In the genomic region with DNA sequence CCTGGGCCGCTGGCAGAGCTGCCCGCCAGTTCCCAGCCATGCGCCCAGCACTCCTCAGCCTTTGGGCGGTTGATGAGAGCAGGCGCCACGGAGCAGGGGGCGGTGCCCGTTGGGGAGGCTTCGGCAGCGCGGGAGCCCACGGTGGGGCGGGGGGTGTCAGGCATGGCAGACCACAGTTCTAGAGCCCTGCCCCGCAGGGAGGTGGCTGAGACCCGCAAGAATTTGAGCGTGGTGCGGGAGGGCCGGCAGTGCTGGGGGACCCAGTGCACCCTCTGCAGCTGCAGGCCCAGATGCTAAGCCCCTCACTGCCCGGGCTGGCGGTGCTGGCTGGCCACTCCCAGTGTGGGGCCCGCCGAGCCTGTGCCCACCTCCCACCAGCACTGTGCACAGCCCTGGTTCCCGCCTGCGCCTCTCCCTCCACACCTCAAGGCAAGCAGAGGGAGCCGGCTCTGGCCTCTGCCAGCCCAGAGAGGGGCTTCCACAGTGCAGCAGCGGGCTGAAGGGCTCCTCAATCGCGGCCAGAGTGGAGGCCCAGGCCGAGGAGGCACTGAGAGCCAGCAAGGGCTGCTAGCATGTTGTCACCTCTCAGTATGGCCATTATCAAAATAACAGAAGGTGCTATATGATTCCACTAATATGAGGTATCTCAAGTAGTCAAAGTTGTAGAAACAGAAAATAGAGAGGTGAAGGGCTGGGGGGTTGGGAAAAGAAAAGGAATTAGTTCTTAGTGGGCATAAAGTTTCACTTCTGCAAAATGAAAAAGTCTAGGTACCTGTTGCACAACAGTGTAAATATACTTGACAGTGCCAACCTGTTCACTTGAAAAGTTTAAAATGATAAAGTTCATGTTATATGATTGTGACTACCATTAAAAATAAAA, we compare ENCODE assay signal across 1 cellular context.
TF ChIP-seq lines count a peak whose summit lies in the region.

No MANE protein-coding gene starts in this region.

TF ChIP-seq in HepG2, 621 proteins besides CTCF, POLR2A, EP300 and RAD21:
- TF ChIP-seq ZNF552 (CRISPR knock-in tag; IDR thresholded peaks at IDR 0.05; ENCODE audit: borderline replicate concordance) (no peak), GABPB1 (CRISPR knock-in tag; IDR thresholded peaks at IDR 0.05) (0 out of 2 replicates have a peak, but pooled peaks have one; percentile 20), ZNF687 (CRISPR knock-in tag; IDR thresholded peaks at IDR 0.05) (0 out of 2 replicates have a peak, but pooled peaks have one; percentile 10), CEBPB (IDR thresholded peaks at IDR 0.05; ENCODE audit: borderline replicate concordance, low read depth, low read length) (peak; percentile 47; the same call in 1 of the 2 replicates), ZNF850 (CRISPR knock-in tag; conservative IDR thresholded peaks at IDR 0.05) (peak; percentile 83; the same call in 1 of the 2 replicates)
